In the genomic region with DNA sequence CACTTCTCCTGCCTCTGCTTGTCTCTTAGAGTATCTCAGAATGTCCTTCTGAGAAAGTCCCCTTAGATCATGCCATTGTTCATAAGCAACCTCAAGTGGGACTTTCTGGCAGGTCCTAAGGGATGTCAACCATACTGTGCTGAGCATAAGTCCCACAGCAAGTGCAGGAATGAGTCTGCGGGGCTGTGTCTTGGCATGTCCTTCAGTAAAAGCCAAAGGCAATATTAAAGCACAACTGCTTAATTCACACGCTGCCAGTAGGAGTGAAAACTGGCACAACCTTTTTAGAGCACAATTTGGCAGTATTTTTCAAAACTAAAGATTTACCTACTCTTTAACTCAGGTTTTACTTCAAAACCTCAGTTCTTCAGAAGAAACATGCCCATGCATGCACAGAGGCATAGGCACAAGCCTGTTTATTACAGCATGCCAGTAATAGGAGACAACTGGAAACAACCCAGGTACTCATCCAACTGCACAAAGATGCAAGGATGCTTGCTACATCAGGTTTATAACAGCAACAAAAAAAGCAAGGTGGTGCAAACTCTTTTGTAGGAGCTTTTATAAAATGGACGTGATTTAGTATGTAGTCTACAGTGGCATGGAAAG, we compare ENCODE assay signal across 1 cellular context.
TF ChIP-seq lines count a peak whose summit lies in the region.

No MANE protein-coding gene starts in this region.

TF ChIP-seq in GM12878, 131 proteins besides CTCF, POLR2A, EP300 and RAD21 (continued from another document):
- peak; percentile 37 to 66; a peak in 2 of 4 replicates for TF ChIP-seq IKZF2 (IDR thresholded peaks at IDR 0.05)
- TF ChIP-seq, protein P1, sequence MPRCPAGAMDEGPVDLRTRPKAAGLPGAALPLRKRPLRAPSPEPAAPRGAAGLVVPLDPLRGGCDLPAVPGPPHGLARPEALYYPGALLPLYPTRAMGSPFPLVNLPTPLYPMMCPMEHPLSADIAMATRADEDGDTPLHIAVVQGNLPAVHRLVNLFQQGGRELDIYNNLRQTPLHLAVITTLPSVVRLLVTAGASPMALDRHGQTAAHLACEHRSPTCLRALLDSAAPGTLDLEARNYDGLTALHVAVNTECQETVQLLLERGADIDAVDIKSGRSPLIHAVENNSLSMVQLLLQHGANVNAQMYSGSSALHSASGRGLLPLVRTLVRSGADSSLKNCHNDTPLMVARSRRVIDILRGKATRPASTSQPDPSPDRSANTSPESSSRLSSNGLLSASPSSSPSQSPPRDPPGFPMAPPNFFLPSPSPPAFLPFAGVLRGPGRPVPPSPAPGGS (IDR thresholded peaks at IDR 0.05; ENCODE audit: borderline replicate concordance, insufficient read depth, low read depth, low read length, poor library complexity, severe bottlenecking) = peak; percentile 81
- peak; percentile 35; the same call in 1 of the 2 replicates for TF ChIP-seq NFIC (IDR thresholded peaks at IDR 0.05; ENCODE audit: low read depth, low read length)
- TF ChIP-seq, protein P2, sequence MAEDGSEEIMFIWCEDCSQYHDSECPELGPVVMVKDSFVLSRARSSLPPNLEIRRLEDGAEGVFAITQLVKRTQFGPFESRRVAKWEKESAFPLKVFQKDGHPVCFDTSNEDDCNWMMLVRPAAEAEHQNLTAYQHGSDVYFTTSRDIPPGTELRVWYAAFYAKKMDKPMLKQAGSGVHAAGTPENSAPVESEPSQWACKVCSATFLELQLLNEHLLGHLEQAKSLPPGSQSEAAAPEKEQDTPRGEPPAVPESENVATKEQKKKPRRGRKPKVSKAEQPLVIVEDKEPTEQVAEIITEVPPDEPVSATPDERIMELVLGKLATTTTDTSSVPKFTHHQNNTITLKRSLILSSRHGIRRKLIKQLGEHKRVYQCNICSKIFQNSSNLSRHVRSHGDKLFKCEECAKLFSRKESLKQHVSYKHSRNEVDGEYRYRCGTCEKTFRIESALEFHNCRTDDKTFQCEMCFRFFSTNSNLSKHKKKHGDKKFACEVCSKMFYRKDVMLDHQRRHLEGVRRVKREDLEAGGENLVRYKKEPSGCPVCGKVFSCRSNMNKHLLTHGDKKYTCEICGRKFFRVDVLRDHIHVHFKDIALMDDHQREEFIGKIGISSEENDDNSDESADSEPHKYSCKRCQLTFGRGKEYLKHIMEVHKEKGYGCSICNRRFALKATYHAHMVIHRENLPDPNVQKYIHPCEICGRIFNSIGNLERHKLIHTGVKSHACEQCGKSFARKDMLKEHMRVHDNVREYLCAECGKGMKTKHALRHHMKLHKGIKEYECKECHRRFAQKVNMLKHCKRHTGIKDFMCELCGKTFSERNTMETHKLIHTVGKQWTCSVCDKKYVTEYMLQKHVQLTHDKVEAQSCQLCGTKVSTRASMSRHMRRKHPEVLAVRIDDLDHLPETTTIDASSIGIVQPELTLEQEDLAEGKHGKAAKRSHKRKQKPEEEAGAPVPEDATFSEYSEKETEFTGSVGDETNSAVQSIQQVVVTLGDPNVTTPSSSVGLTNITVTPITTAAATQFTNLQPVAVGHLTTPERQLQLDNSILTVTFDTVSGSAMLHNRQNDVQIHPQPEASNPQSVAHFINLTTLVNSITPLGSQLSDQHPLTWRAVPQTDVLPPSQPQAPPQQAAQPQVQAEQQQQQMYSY (CRISPR knock-in tag; IDR thresholded peaks at IDR 0.05) = no peak
- TF ChIP-seq IKZF1 (conservative IDR thresholded peaks at IDR 0.05) = 0 out of 2 replicates have a peak, but pooled peaks have one; percentile 25
- TF ChIP-seq, protein P3, sequence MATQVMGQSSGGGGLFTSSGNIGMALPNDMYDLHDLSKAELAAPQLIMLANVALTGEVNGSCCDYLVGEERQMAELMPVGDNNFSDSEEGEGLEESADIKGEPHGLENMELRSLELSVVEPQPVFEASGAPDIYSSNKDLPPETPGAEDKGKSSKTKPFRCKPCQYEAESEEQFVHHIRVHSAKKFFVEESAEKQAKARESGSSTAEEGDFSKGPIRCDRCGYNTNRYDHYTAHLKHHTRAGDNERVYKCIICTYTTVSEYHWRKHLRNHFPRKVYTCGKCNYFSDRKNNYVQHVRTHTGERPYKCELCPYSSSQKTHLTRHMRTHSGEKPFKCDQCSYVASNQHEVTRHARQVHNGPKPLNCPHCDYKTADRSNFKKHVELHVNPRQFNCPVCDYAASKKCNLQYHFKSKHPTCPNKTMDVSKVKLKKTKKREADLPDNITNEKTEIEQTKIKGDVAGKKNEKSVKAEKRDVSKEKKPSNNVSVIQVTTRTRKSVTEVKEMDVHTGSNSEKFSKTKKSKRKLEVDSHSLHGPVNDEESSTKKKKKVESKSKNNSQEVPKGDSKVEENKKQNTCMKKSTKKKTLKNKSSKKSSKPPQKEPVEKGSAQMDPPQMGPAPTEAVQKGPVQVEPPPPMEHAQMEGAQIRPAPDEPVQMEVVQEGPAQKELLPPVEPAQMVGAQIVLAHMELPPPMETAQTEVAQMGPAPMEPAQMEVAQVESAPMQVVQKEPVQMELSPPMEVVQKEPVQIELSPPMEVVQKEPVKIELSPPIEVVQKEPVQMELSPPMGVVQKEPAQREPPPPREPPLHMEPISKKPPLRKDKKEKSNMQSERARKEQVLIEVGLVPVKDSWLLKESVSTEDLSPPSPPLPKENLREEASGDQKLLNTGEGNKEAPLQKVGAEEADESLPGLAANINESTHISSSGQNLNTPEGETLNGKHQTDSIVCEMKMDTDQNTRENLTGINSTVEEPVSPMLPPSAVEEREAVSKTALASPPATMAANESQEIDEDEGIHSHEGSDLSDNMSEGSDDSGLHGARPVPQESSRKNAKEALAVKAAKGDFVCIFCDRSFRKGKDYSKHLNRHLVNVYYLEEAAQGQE (IDR thresholded peaks at IDR 0.05; ENCODE audit: low read depth, low read length) = no peak
- TF ChIP-seq, protein P4, sequence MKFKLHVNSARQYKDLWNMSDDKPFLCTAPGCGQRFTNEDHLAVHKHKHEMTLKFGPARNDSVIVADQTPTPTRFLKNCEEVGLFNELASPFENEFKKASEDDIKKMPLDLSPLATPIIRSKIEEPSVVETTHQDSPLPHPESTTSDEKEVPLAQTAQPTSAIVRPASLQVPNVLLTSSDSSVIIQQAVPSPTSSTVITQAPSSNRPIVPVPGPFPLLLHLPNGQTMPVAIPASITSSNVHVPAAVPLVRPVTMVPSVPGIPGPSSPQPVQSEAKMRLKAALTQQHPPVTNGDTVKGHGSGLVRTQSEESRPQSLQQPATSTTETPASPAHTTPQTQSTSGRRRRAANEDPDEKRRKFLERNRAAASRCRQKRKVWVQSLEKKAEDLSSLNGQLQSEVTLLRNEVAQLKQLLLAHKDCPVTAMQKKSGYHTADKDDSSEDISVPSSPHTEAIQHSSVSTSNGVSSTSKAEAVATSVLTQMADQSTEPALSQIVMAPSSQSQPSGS (IDR thresholded peaks at IDR 0.05; ENCODE audit: low read length) = peak; percentile 62
- TF ChIP-seq, protein P5, sequence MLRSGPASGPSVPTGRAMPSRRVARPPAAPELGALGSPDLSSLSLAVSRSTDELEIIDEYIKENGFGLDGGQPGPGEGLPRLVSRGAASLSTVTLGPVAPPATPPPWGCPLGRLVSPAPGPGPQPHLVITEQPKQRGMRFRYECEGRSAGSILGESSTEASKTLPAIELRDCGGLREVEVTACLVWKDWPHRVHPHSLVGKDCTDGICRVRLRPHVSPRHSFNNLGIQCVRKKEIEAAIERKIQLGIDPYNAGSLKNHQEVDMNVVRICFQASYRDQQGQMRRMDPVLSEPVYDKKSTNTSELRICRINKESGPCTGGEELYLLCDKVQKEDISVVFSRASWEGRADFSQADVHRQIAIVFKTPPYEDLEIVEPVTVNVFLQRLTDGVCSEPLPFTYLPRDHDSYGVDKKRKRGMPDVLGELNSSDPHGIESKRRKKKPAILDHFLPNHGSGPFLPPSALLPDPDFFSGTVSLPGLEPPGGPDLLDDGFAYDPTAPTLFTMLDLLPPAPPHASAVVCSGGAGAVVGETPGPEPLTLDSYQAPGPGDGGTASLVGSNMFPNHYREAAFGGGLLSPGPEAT (IDR thresholded peaks at IDR 0.05; ENCODE audit: low read depth) = peak; percentile 53; the same call in 1 of the 2 replicates
- no peak for TF ChIP-seq CREB1 (IDR thresholded peaks at IDR 0.05; ENCODE audit: low read depth)
- TF ChIP-seq, protein P6, sequence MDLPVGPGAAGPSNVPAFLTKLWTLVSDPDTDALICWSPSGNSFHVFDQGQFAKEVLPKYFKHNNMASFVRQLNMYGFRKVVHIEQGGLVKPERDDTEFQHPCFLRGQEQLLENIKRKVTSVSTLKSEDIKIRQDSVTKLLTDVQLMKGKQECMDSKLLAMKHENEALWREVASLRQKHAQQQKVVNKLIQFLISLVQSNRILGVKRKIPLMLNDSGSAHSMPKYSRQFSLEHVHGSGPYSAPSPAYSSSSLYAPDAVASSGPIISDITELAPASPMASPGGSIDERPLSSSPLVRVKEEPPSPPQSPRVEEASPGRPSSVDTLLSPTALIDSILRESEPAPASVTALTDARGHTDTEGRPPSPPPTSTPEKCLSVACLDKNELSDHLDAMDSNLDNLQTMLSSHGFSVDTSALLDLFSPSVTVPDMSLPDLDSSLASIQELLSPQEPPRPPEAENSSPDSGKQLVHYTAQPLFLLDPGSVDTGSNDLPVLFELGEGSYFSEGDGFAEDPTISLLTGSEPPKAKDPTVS (IDR thresholded peaks at IDR 0.05; ENCODE audit: low read depth, low read length) = no peak
- TF ChIP-seq KLF5 (IDR thresholded peaks at IDR 0.05; ENCODE audit: partially characterized antibody) = no peak
- TF ChIP-seq BCL11A (IDR thresholded peaks at IDR 0.05; ENCODE audit: low read depth, low read length) = peak; percentile 59; the same call in 1 of the 2 replicates
- peak; percentile 69; the same call in 1 of the 2 replicates for TF ChIP-seq EED (IDR thresholded peaks at IDR 0.05; ENCODE audit: low read depth)
- peak; percentile 71 for TF ChIP-seq RUNX3 (IDR thresholded peaks at IDR 0.05; ENCODE audit: low read length)
- TF ChIP-seq ZNF384 (IDR thresholded peaks at IDR 0.05; ENCODE audit: borderline replicate concordance, low read depth, low read length) = no peak
- TF ChIP-seq TCF12 (IDR thresholded peaks at IDR 0.05; ENCODE audit: low read depth, low read length) = 0 out of 2 replicates have a peak, but pooled peaks have one; percentile 27
- TF ChIP-seq SIN3A (IDR thresholded peaks at IDR 0.05; ENCODE audit: low read depth, low read length) = no peak
